In the genomic region with DNA sequence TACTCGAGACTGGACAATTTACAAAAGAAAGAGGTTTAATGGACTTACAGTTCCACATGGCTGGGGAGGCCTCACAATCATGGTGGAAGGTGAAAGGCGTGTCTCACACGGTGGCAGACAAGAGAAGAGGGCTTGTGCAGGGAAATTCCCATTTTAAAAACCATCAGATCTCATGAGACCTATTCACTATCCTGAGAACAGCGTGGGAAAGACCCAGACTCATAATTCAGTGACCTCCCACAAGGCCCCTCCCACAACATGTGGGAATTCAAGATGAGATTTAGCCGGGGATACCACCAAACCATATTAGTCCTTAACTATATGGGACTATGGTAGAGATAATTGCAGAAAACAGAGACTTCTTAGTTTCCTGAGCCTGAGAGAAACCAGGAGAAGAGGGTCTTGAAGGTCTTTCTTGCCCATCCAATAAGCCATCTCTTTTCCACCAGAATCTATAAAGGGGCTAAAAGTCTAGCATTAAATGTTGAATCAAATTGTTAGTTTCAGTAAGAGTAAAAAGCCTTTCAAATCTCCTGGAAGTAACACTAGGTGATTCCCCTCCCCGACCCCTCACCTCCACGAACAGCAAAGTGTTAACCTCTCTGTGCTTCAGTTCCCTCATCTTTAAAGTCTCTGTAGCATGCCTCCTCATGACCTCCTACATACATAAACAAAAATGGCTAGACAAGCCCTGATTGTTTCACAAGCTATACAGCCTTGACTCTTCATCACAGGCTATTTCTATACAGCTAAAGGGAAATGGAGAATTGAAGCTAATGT, we compare ENCODE assay signal across 16 cellular contexts.
DNase-seq lines count a peak whose midpoint lies in the region; ATAC-seq and TF ChIP-seq lines count a peak whose summit lies in the region.
"Had no signal": no experiment of that assay in that cellular context is flagged by ENCODE, and none has a peak within 500 bp of the region (broad histone marks: within the 10 kb centered on the region; RNA-seq: fewer than 3 reads in every experiment).

No MANE protein-coding gene starts in this region.

- peak; percentile 76 for DNase-seq in GM12865 (ENCODE audit: low read depth)
- DNase-seq in stimulated activated effector memory CD8-positive, alpha-beta T cell treated with anti-CD3 and anti-CD28 coated beads, Interleukin-12 subunit alpha, Interleukin-12 subunit beta, amount 100 ng/mL, for 72 hours (ENCODE audit: low spot score in 2 of 2), result no peak
- no peak for DNase-seq in GF-D8 (lab: John Stamatoyannopoulos, UW)
- no peak for DNase-seq in activated CD8-positive, alpha-beta memory T cell treated with anti-CD3 and anti-CD28 coated beads, Interleukin-2, amount 10 ng/mL, durations not matched to agents 7 days and 5 days
- DNase-seq: CD8-positive, alpha-beta memory T cell; GM23248; NCI-H146; NCI-H2107; NCI-H226; NCI-H526 treated with DMSO at 0.1 percent for 48 hours; NK-92 treated with Interleukin-12 subunit alpha and Interleukin-12 subunit beta, amount 100 ng/mL, for 24 hours had no signal

- H3K9me3 Mint-ChIP-seq in stimulated activated effector memory CD8-positive, alpha-beta T cell treated with anti-CD3 and anti-CD28 coated beads, Interleukin-12 subunit alpha, Interleukin-12 subunit beta, amount 100 ng/mL, for 72 hours, result no peaks in the 10 kb centered on the region
- H3K9me3 Mint-ChIP-seq in activated CD8-positive, alpha-beta memory T cell treated with anti-CD3 and anti-CD28 coated beads, Interleukin-2, amount 10 ng/mL, durations not matched to agents 7 days and 5 days (ENCODE audit: low read depth), result no peaks in the 10 kb centered on the region
- H3K9me3 Mint-ChIP-seq: CD8-positive, alpha-beta memory T cell had no signal

- H3K4me1 Mint-ChIP-seq in stimulated activated effector memory CD8-positive, alpha-beta T cell treated with anti-CD3 and anti-CD28 coated beads, Interleukin-12 subunit alpha, Interleukin-12 subunit beta, amount 100 ng/mL, for 72 hours, result no peaks in the 10 kb centered on the region
- H3K4me1 Mint-ChIP-seq in activated CD8-positive, alpha-beta memory T cell treated with anti-CD3 and anti-CD28 coated beads, Interleukin-2, amount 10 ng/mL, durations not matched to agents 7 days and 5 days, result peaks cover 8% of the 10 kb centered on the region

- no peak overlapping the region for H3K27ac Mint-ChIP-seq in stimulated activated effector memory CD8-positive, alpha-beta T cell treated with anti-CD3 and anti-CD28 coated beads, Interleukin-12 subunit alpha, Interleukin-12 subunit beta, amount 100 ng/mL, for 72 hours
- H3K27ac Mint-ChIP-seq in activated CD8-positive, alpha-beta memory T cell treated with anti-CD3 and anti-CD28 coated beads, Interleukin-2, amount 10 ng/mL, durations not matched to agents 7 days and 5 days, result no peak overlapping the region
- H3K27ac Mint-ChIP-seq: CD8-positive, alpha-beta memory T cell had no signal

- no peak for TF ChIP-seq CTCF in GM12865 (IDR thresholded peaks at IDR 0.05; ENCODE audit: insufficient read depth, low read depth, low read length, missing control alignments)

- no peaks in the 10 kb centered on the region for H3K36me3 Mint-ChIP-seq in stimulated activated effector memory CD8-positive, alpha-beta T cell treated with anti-CD3 and anti-CD28 coated beads, Interleukin-12 subunit alpha, Interleukin-12 subunit beta, amount 100 ng/mL, for 72 hours
- no peaks in the 10 kb centered on the region for H3K36me3 Mint-ChIP-seq in activated CD8-positive, alpha-beta memory T cell treated with anti-CD3 and anti-CD28 coated beads, Interleukin-2, amount 10 ng/mL, durations not matched to agents 7 days and 5 days
- H3K36me3 Mint-ChIP-seq: CD8-positive, alpha-beta memory T cell had no signal

- no peak overlapping the region for H3K4me3 Mint-ChIP-seq in stimulated activated effector memory CD8-positive, alpha-beta T cell treated with anti-CD3 and anti-CD28 coated beads, Interleukin-12 subunit alpha, Interleukin-12 subunit beta, amount 100 ng/mL, for 72 hours
- H3K4me3 Mint-ChIP-seq in activated CD8-positive, alpha-beta memory T cell treated with anti-CD3 and anti-CD28 coated beads, Interleukin-2, amount 10 ng/mL, durations not matched to agents 7 days and 5 days, result no peak overlapping the region
- H3K4me3 Mint-ChIP-seq: CD8-positive, alpha-beta memory T cell had no signal

- H3K27me3 Mint-ChIP-seq in activated CD8-positive, alpha-beta memory T cell treated with anti-CD3 and anti-CD28 coated beads, Interleukin-2, amount 10 ng/mL, durations not matched to agents 7 days and 5 days, result peaks cover 2% of the 10 kb centered on the region

- peak; percentile 24 for ATAC-seq in GM18867 (IDR thresholded peaks at IDR 0.05; ENCODE audit: unreplicated experiment)
- ATAC-seq in HG02678 (IDR thresholded peaks at IDR 0.05; ENCODE audit: unreplicated experiment), result peak; percentile 22
- peak; percentile 45 for ATAC-seq in stimulated activated effector memory CD8-positive, alpha-beta T cell treated with anti-CD3 and anti-CD28 coated beads, Interleukin-12 subunit alpha, Interleukin-12 subunit beta, amount 100 ng/mL, for 72 hours
- ATAC-seq in activated CD8-positive, alpha-beta memory T cell treated with anti-CD3 and anti-CD28 coated beads, Interleukin-2, amount 10 ng/mL, durations not matched to agents 7 days and 5 days, result no peak
- ATAC-seq in GM18861 (IDR thresholded peaks at IDR 0.05; ENCODE audit: unreplicated experiment), result no peak
- ATAC-seq: K562 had no signal

- peak overlapping the region; percentile 45 for H3K4me3 ChIP-seq in GM12865 (ENCODE audit: low read depth, low read length)
- H3K4me3 ChIP-seq: BLaER1, GM23248, K562 had no signal

- CTCF ChIA-PET in activated CD8-positive, alpha-beta memory T cell treated with anti-CD3 and anti-CD28 coated beads, Interleukin-2, amount 10 ng/mL, durations not matched to agents 7 days and 5 days (lab: Charles Lee), result no interaction called here

Comparison
In these comparisons a context has a peak if more than half of its experiments do, and no peak if none do; other contexts are left out.
1. ATAC-seq: peak in GM18867 (single experiment), HG02678 (single experiment) and stimulated activated effector memory CD8-positive, alpha-beta T cell treated with anti-CD3 and anti-CD28 coated beads, Interleukin-12 subunit alpha, Interleukin-12 subunit beta, amount 100 ng/mL, for 72 hours (single experiment); none in activated CD8-positive, alpha-beta memory T cell treated with anti-CD3 and anti-CD28 coated beads, Interleukin-2, amount 10 ng/mL, durations not matched to agents 7 days and 5 days (single experiment) and GM18861 (single experiment).